Comparison of ENCODE assay signal across 1 cellular context in the genomic region with DNA sequence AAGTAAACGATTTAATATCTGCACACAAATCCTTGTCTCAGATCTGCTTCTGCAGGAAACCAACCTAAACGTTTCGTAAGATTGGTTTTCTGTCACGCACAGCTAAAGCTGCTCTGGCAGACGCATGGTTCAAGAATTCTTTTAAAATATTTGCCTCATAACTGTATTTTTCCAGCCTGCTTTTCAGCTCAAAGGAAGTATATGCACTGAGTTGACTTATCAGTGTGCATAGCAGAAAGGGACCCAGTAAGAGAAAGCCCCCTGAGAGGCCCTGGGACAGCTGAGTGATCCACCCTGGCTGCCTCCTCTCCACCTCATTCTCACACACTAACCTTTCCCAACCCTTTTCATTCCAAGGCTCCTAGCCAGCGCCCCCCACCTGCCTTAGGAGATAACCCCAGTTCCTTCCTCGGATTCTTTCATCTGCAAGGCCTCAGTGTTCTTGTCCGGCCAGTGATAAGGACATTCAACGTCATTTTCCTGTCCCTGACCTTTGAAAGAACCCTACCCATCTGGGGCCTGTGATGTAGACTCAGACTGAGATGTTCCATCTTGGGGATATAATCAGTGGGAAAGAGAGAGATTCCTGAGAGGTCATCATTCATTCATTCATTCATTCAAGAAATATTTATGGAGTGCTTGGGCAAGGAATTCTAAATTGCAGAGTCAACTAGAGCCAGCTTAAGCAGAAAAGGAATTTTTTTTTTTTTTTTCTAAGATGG.
TF ChIP-seq lines count a peak whose summit lies in the region.

No MANE protein-coding gene starts in this region.

TF ChIP-seq in K562, 482 proteins besides CTCF, POLR2A, EP300 and RAD21 (continued from another document and continues in another):
- TF ChIP-seq, protein P1, sequence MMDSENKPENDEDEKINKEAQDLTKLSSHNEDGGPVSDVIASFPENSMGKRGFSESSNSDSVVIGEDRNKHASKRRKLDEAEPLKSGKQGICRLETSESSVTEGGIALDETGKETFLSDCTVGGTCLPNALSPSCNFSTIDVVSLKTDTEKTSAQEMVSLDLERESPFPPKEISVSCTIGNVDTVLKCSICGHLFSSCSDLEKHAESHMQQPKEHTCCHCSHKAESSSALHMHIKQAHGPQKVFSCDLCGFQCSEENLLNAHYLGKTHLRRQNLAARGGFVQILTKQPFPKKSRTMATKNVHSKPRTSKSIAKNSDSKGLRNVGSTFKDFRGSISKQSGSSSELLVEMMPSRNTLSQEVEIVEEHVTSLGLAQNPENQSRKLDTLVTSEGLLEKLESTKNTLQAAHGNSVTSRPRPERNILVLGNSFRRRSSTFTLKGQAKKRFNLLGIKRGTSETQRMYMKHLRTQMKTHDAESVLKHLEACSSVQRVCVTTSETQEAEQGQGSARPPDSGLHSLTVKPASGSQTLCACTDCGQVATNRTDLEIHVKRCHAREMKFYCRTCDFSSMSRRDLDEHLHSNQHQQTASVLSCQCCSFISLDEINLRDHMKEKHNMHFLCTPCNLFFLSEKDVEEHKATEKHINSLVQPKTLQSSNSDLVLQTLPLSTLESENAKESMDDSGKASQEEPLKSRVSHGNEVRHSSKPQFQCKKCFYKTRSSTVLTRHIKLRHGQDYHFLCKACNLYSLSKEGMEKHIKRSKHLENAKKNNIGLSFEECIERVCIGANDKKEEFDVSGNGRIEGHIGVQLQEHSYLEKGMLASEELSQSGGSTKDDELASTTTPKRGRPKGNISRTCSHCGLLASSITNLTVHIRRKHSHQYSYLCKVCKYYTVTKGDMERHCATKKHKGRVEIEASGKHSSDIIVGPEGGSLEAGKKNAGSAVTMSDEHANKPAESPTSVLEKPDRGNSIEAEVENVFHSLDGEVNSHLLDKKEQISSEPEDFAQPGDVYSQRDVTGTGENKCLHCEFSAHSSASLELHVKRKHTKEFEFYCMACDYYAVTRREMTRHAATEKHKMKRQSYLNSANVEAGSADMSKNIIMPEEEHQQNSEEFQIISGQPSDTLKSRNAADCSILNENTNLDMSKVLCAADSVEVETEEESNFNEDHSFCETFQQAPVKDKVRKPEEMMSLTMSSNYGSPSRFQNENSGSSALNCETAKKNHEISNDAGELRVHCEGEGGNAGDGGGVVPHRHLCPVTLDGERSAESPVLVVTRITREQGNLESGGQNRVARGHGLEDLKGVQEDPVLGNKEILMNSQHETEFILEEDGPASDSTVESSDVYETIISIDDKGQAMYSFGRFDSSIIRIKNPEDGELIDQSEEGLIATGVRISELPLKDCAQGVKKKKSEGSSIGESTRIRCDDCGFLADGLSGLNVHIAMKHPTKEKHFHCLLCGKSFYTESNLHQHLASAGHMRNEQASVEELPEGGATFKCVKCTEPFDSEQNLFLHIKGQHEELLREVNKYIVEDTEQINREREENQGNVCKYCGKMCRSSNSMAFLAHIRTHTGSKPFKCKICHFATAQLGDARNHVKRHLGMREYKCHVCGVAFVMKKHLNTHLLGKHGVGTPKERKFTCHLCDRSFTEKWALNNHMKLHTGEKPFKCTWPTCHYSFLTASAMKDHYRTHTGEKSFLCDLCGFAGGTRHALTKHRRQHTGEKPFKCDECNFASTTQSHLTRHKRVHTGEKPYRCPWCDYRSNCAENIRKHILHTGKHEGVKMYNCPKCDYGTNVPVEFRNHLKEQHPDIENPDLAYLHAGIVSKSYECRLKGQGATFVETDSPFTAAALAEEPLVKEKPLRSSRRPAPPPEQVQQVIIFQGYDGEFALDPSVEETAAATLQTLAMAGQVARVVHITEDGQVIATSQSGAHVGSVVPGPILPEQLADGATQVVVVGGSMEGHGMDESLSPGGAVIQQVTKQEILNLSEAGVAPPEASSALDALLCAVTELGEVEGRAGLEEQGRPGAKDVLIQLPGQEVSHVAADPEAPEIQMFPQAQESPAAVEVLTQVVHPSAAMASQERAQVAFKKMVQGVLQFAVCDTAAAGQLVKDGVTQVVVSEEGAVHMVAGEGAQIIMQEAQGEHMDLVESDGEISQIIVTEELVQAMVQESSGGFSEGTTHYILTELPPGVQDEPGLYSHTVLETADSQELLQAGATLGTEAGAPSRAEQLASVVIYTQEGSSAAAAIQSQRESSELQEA (IDR thresholded peaks at IDR 0.05; ENCODE audit: low read depth): no peak
- TF ChIP-seq NFRKB (IDR thresholded peaks at IDR 0.05; ENCODE audit: low read depth): 0 out of 2 replicates have a peak, but pooled peaks have one; percentile 35
- TF ChIP-seq, protein P2, sequence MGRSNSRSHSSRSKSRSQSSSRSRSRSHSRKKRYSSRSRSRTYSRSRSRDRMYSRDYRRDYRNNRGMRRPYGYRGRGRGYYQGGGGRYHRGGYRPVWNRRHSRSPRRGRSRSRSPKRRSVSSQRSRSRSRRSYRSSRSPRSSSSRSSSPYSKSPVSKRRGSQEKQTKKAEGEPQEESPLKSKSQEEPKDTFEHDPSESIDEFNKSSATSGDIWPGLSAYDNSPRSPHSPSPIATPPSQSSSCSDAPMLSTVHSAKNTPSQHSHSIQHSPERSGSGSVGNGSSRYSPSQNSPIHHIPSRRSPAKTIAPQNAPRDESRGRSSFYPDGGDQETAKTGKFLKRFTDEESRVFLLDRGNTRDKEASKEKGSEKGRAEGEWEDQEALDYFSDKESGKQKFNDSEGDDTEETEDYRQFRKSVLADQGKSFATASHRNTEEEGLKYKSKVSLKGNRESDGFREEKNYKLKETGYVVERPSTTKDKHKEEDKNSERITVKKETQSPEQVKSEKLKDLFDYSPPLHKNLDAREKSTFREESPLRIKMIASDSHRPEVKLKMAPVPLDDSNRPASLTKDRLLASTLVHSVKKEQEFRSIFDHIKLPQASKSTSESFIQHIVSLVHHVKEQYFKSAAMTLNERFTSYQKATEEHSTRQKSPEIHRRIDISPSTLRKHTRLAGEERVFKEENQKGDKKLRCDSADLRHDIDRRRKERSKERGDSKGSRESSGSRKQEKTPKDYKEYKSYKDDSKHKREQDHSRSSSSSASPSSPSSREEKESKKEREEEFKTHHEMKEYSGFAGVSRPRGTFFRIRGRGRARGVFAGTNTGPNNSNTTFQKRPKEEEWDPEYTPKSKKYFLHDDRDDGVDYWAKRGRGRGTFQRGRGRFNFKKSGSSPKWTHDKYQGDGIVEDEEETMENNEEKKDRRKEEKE (IDR thresholded peaks at IDR 0.05; ENCODE audit: borderline replicate concordance in 1 of 2, control insufficient read depth in 1 of 2, low read depth in 2 of 2, low read length in 1 of 2): no peak
- TF ChIP-seq, protein P3, sequence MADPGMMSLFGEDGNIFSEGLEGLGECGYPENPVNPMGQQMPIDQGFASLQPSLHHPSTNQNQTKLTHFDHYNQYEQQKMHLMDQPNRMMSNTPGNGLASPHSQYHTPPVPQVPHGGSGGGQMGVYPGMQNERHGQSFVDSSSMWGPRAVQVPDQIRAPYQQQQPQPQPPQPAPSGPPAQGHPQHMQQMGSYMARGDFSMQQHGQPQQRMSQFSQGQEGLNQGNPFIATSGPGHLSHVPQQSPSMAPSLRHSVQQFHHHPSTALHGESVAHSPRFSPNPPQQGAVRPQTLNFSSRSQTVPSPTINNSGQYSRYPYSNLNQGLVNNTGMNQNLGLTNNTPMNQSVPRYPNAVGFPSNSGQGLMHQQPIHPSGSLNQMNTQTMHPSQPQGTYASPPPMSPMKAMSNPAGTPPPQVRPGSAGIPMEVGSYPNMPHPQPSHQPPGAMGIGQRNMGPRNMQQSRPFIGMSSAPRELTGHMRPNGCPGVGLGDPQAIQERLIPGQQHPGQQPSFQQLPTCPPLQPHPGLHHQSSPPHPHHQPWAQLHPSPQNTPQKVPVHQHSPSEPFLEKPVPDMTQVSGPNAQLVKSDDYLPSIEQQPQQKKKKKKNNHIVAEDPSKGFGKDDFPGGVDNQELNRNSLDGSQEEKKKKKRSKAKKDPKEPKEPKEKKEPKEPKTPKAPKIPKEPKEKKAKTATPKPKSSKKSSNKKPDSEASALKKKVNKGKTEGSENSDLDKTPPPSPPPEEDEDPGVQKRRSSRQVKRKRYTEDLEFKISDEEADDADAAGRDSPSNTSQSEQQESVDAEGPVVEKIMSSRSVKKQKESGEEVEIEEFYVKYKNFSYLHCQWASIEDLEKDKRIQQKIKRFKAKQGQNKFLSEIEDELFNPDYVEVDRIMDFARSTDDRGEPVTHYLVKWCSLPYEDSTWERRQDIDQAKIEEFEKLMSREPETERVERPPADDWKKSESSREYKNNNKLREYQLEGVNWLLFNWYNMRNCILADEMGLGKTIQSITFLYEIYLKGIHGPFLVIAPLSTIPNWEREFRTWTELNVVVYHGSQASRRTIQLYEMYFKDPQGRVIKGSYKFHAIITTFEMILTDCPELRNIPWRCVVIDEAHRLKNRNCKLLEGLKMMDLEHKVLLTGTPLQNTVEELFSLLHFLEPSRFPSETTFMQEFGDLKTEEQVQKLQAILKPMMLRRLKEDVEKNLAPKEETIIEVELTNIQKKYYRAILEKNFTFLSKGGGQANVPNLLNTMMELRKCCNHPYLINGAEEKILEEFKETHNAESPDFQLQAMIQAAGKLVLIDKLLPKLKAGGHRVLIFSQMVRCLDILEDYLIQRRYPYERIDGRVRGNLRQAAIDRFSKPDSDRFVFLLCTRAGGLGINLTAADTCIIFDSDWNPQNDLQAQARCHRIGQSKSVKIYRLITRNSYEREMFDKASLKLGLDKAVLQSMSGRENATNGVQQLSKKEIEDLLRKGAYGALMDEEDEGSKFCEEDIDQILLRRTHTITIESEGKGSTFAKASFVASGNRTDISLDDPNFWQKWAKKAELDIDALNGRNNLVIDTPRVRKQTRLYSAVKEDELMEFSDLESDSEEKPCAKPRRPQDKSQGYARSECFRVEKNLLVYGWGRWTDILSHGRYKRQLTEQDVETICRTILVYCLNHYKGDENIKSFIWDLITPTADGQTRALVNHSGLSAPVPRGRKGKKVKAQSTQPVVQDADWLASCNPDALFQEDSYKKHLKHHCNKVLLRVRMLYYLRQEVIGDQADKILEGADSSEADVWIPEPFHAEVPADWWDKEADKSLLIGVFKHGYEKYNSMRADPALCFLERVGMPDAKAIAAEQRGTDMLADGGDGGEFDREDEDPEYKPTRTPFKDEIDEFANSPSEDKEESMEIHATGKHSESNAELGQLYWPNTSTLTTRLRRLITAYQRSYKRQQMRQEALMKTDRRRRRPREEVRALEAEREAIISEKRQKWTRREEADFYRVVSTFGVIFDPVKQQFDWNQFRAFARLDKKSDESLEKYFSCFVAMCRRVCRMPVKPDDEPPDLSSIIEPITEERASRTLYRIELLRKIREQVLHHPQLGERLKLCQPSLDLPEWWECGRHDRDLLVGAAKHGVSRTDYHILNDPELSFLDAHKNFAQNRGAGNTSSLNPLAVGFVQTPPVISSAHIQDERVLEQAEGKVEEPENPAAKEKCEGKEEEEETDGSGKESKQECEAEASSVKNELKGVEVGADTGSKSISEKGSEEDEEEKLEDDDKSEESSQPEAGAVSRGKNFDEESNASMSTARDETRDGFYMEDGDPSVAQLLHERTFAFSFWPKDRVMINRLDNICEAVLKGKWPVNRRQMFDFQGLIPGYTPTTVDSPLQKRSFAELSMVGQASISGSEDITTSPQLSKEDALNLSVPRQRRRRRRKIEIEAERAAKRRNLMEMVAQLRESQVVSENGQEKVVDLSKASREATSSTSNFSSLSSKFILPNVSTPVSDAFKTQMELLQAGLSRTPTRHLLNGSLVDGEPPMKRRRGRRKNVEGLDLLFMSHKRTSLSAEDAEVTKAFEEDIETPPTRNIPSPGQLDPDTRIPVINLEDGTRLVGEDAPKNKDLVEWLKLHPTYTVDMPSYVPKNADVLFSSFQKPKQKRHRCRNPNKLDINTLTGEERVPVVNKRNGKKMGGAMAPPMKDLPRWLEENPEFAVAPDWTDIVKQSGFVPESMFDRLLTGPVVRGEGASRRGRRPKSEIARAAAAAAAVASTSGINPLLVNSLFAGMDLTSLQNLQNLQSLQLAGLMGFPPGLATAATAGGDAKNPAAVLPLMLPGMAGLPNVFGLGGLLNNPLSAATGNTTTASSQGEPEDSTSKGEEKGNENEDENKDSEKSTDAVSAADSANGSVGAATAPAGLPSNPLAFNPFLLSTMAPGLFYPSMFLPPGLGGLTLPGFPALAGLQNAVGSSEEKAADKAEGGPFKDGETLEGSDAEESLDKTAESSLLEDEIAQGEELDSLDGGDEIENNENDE (IDR thresholded peaks at IDR 0.05; ENCODE audit: low read depth, low read length): no peak
- no peak for TF ChIP-seq SRSF3 (IDR thresholded peaks at IDR 0.05; ENCODE audit: insufficient read depth, low read length)
- no peak for TF ChIP-seq ZNF75A (CRISPR knock-in tag; IDR thresholded peaks at IDR 0.05)
- TF ChIP-seq, protein P4, sequence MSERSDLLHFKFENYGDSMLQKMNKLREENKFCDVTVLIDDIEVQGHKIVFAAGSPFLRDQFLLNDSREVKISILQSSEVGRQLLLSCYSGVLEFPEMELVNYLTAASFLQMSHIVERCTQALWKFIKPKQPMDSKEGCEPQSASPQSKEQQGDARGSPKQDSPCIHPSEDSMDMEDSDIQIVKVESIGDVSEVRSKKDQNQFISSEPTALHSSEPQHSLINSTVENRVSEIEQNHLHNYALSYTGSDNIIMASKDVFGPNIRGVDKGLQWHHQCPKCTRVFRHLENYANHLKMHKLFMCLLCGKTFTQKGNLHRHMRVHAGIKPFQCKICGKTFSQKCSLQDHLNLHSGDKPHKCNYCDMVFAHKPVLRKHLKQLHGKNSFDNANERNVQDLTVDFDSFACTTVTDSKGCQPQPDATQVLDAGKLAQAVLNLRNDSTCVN (CRISPR knock-in tag; IDR thresholded peaks at IDR 0.05): no peak
- TF ChIP-seq, protein P5, sequence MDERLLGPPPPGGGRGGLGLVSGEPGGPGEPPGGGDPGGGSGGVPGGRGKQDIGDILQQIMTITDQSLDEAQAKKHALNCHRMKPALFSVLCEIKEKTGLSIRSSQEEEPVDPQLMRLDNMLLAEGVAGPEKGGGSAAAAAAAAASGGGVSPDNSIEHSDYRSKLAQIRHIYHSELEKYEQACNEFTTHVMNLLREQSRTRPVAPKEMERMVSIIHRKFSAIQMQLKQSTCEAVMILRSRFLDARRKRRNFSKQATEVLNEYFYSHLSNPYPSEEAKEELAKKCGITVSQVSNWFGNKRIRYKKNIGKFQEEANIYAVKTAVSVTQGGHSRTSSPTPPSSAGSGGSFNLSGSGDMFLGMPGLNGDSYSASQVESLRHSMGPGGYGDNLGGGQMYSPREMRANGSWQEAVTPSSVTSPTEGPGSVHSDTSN (CRISPR knock-in tag; IDR thresholded peaks at IDR 0.05; ENCODE audit: low read depth): no peak
- TF ChIP-seq, protein P5 (tag; conservative IDR thresholded peaks at IDR 0.05; ENCODE audit: low read depth): no peak; the same call in 1 of the 2 replicates
- peak; percentile 62; the same call in 1 of the 2 replicates for TF ChIP-seq PTTG1 (tag; IDR thresholded peaks at IDR 0.05; ENCODE audit: low read depth)
- TF ChIP-seq GABPB2 (CRISPR knock-in tag; conservative IDR thresholded peaks at IDR 0.05): no peak
- no peak for TF ChIP-seq ASH1L (IDR thresholded peaks at IDR 0.05; ENCODE audit: borderline replicate concordance, low read depth, partially characterized antibody)
- no peak for TF ChIP-seq ZNF707 (CRISPR knock-in tag; conservative IDR thresholded peaks at IDR 0.05)
- TF ChIP-seq SIRT6 (IDR thresholded peaks at IDR 0.05; ENCODE audit: low read depth, low read length): no peak
- TF ChIP-seq NFIX (CRISPR knock-in tag; IDR thresholded peaks at IDR 0.05; ENCODE audit: low read depth): no peak
